Comparison of ENCODE assay signal across 17 cellular contexts in the genomic region with DNA sequence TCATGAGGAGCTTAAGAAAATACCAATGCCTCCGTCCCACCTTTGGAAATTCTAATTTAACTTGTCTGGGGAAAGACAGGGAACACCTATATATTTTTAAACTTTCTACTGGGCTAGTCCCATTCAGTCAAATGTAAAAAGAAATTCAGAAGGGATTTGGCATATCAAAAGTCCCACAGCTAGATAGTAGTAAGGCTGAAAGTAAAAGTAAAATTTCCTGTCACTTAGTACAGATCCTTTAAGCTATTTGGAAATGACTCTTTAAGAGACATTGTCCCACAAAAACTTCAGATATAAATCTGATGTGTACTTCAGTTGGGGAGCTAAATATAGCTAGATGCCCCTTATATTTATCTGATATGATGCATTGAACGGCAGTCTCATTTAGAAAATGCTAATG.
"Had no signal": no experiment of that assay in that cellular context is flagged by ENCODE, and none has a peak within 500 bp of the region (broad histone marks: within the 10 kb centered on the region; RNA-seq: fewer than 3 reads in every experiment).

No MANE protein-coding gene starts in this region.

- DNase-seq: activated CD4-positive, alpha-beta T cell treated with anti-CD3 and anti-CD28 coated beads, Interleukin-2, amount 50 U/mL, for 4 hours; activated CD4-positive, CD25-positive, alpha-beta regulatory T cell treated with anti-CD3 and anti-CD28 coated beads, Interleukin-2, amount 50 U/mL, for 72 hours; activated CD8-positive, alpha-beta memory T cell treated with anti-CD3 and anti-CD28 coated beads, Interleukin-2, amount 10 ng/mL, durations not matched to agents 7 days and 5 days; activated gamma-delta T cell; activated T-cell treated with anti-CD3 and anti-CD28 coated beads, Interleukin-2, amount 50 U/mL, for 24 hours; amygdala; brain microvascular endothelial cell; effector memory CD4-positive, alpha-beta T cell; hippocampal formation; kidney glomerular epithelial cell; nephron progenitor cell; sigmoid colon; stimulated activated naive CD4-positive, alpha-beta T cell; substantia nigra; trophoblast cell had no signal

- H3K9me3 Mint-ChIP-seq: activated T-cell treated with anti-CD3 and anti-CD28 coated beads, Interleukin-2, amount 50 U/mL, for 24 hours; nephron progenitor cell had no signal

- ATAC-seq: activated CD8-positive, alpha-beta memory T cell treated with anti-CD3 and anti-CD28 coated beads, Interleukin-2, amount 10 ng/mL, durations not matched to agents 7 days and 5 days; gastroesophageal sphincter had no signal

- H3K4me3 Mint-ChIP-seq: activated CD8-positive, alpha-beta memory T cell treated with anti-CD3 and anti-CD28 coated beads, Interleukin-2, amount 10 ng/mL, durations not matched to agents 7 days and 5 days; activated naive CD8-positive, alpha-beta T cell; activated T-cell treated with anti-CD3 and anti-CD28 coated beads, Interleukin-2, amount 50 U/mL, for 24 hours; nephron progenitor cell had no signal

- H3K27me3 Mint-ChIP-seq: activated CD8-positive, alpha-beta memory T cell treated with anti-CD3 and anti-CD28 coated beads, Interleukin-2, amount 10 ng/mL, durations not matched to agents 7 days and 5 days; activated naive CD8-positive, alpha-beta T cell; activated T-cell treated with anti-CD3 and anti-CD28 coated beads, Interleukin-2, amount 50 U/mL, for 24 hours had no signal

- H3K4me1 Mint-ChIP-seq: activated CD8-positive, alpha-beta memory T cell treated with anti-CD3 and anti-CD28 coated beads, Interleukin-2, amount 10 ng/mL, durations not matched to agents 7 days and 5 days; nephron progenitor cell had no signal

- H3K36me3 Mint-ChIP-seq: activated CD8-positive, alpha-beta memory T cell treated with anti-CD3 and anti-CD28 coated beads, Interleukin-2, amount 10 ng/mL, durations not matched to agents 7 days and 5 days; activated naive CD8-positive, alpha-beta T cell had no signal

- H3K27ac Mint-ChIP-seq: activated CD8-positive, alpha-beta memory T cell treated with anti-CD3 and anti-CD28 coated beads, Interleukin-2, amount 10 ng/mL, durations not matched to agents 7 days and 5 days; activated naive CD8-positive, alpha-beta T cell; activated T-cell treated with anti-CD3 and anti-CD28 coated beads, Interleukin-2, amount 50 U/mL, for 24 hours; nephron progenitor cell had no signal
